In the genomic region with DNA sequence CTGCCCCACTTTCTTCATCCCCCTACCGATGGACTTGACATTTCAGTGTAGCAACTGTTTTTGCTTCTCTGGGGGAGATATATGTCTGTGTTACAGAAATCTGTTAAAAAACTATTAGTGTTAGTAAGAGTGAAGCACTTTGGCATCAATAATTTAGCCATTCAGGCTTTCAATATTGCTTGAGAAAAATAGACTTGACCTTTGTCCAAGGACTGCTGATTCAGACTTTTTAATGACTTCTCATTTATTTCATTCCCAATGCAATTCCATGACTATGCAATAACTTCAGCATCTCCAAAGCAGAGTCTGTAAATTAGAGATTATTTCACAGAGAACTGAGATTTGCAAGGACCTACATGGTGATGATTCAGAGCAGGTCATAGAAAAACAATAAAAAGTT, we compare ENCODE assay signal across 31 cellular contexts.
"Had no signal": no experiment of that assay in that cellular context is flagged by ENCODE, and none has a peak within 500 bp of the region (broad histone marks: within the 10 kb centered on the region; RNA-seq: fewer than 3 reads in every experiment).

No MANE protein-coding gene starts in this region.

- DNase-seq: naive B cell; nephron progenitor cell; nucleus accumbens; pancreas; right cardiac atrium; spleen; stimulated activated CD4-positive, alpha-beta T cell treated with anti-CD3 and anti-CD28 coated beads, Interleukin-12 subunit alpha, Interleukin-12 subunit beta, amount 100 ng/mL, for 4 hours; stimulated activated CD4-positive, alpha-beta T cell treated with anti-CD3 and anti-CD28 coated beads, Interleukin-1b, Interleukin-23, amount 100 ng/mL, for 48 hours; stimulated activated CD4-positive, alpha-beta T cell treated with anti-CD3 and anti-CD28 coated beads, Interleukin-4, amount 100 ng/mL, for 1 hour; stimulated activated CD4-positive, alpha-beta T cell treated with anti-CD3 and anti-CD28 coated beads, Interleukin-4, amount 100 ng/mL, for 4 hours; stimulated activated CD8-positive, alpha-beta memory T cell treated with anti-CD3 and anti-CD28 coated beads, Interleukin-4, amount 100 ng/mL, for 48 hours; stimulated activated naive CD4-positive, alpha-beta T cell; stimulated activated naive CD8-positive, alpha-beta T cell treated with anti-CD3 and anti-CD28 coated beads, Interleukin-15, amount 100 ng/mL, for 72 hours; stimulated activated naive CD8-positive, alpha-beta T cell treated with anti-CD3 and anti-CD28 coated beads, Interleukin-15, Interleukin-2, amounts not matched to agents 100 U/mL and 50 U/mL, for 24 hours; substantia nigra; testis; tibial artery; transverse colon; upper lobe of right lung; uterus had no signal

- H3K4me2 ChIP-seq: smooth muscle cell had no signal

- FAIRE-seq: pancreas had no signal

- H3K4me3 ChIP-seq: pancreas, prostate gland, skin epidermis, smooth muscle cell, spleen, suprapubic skin, testis, tibial artery, transverse colon, upper lobe of right lung, uterus had no signal

- H3K4me3 Mint-ChIP-seq: naive B cell; naive thymus-derived CD8-positive, alpha-beta T cell; natural killer cell treated with Interleukin-12 subunit alpha and Interleukin-12 subunit beta and Interleukin-15 and Interleukin-18, amount 100 ng/mL, for 72 hours; nephron progenitor cell; neural crest cell; stimulated activated memory B cell treated with anti-CD40 and anti-IgM and Interleukin-4, amounts not matched to agents 10 μg/mL and 1 μg/mL and 100 μg/mL, for 72 hours; stimulated activated naive CD8-positive, alpha-beta T cell treated with anti-CD3 and anti-CD28 coated beads, Interleukin-15, amount 100 ng/mL, for 72 hours; type B pancreatic cell had no signal

- H3K9me3 ChIP-seq: neutrophil, pancreas, prostate gland, suprapubic skin, testis, transverse colon, upper lobe of right lung, uterus had no signal

- H3K9me3 Mint-ChIP-seq: type B pancreatic cell had no signal

- H3K27me3 ChIP-seq: neutrophil, pancreas, spleen, suprapubic skin, testis, tibial artery, transverse colon, upper lobe of right lung, uterus had no signal

- H3K36me3 ChIP-seq: neutrophil, pancreas, prostate gland, spleen, suprapubic skin, tibial artery, transverse colon, upper lobe of right lung, uterus had no signal

- H3K27ac ChIP-seq: neutrophil, pancreas, prostate gland, skin epidermis, spleen, suprapubic skin, testis, tibial artery, transverse colon, upper lobe of right lung, uterus had no signal

- H3K27me3 Mint-ChIP-seq: naive B cell; natural killer cell treated with Interleukin-12 subunit alpha and Interleukin-12 subunit beta and Interleukin-15 and Interleukin-18, amount 100 ng/mL, for 72 hours; stimulated activated memory B cell treated with anti-CD40 and anti-IgM and Interleukin-4, amounts not matched to agents 10 μg/mL and 1 μg/mL and 100 μg/mL, for 72 hours; type B pancreatic cell had no signal

- H3K27ac Mint-ChIP-seq: naive B cell; naive thymus-derived CD8-positive, alpha-beta T cell; natural killer cell treated with Interleukin-12 subunit alpha and Interleukin-12 subunit beta and Interleukin-15 and Interleukin-18, amount 100 ng/mL, for 72 hours; nephron progenitor cell; stimulated activated memory B cell treated with anti-CD40 and anti-IgM and Interleukin-4, amounts not matched to agents 10 μg/mL and 1 μg/mL and 100 μg/mL, for 72 hours; stimulated activated naive CD8-positive, alpha-beta T cell treated with anti-CD3 and anti-CD28 coated beads, Interleukin-15, amount 100 ng/mL, for 72 hours; type B pancreatic cell had no signal

- H3K36me3 Mint-ChIP-seq: naive B cell; natural killer cell treated with Interleukin-12 subunit alpha and Interleukin-12 subunit beta and Interleukin-15 and Interleukin-18, amount 100 ng/mL, for 72 hours; stimulated activated memory B cell treated with anti-CD40 and anti-IgM and Interleukin-4, amounts not matched to agents 10 μg/mL and 1 μg/mL and 100 μg/mL, for 72 hours; type B pancreatic cell had no signal

- ATAC-seq: naive thymus-derived CD8-positive, alpha-beta T cell; natural killer cell treated with Interleukin-12 subunit alpha and Interleukin-12 subunit beta and Interleukin-15 and Interleukin-18, amount 100 ng/mL, for 72 hours; pancreas; right cardiac atrium; sciatic nerve; stimulated activated memory B cell treated with anti-CD40 and anti-IgM and Interleukin-4, amounts not matched to agents 10 μg/mL and 1 μg/mL and 100 μg/mL, for 72 hours; stimulated activated naive CD8-positive, alpha-beta T cell treated with anti-CD3 and anti-CD28 coated beads, Interleukin-15, amount 100 ng/mL, for 72 hours; stimulated activated naive CD8-positive, alpha-beta T cell treated with anti-CD3 and anti-CD28 coated beads, Interleukin-15, Interleukin-2, amounts not matched to agents 100 U/mL and 50 U/mL, for 24 hours; upper lobe of right lung had no signal

- H3K4me1 ChIP-seq: pancreas, prostate gland, spleen, suprapubic skin, testis, tibial artery, transverse colon, upper lobe of right lung, uterus had no signal

- H3K4me1 Mint-ChIP-seq: naive B cell; naive thymus-derived CD8-positive, alpha-beta T cell; nephron progenitor cell; neural crest cell; stimulated activated memory B cell treated with anti-CD40 and anti-IgM and Interleukin-4, amounts not matched to agents 10 μg/mL and 1 μg/mL and 100 μg/mL, for 72 hours; stimulated activated naive CD8-positive, alpha-beta T cell treated with anti-CD3 and anti-CD28 coated beads, Interleukin-15, amount 100 ng/mL, for 72 hours had no signal
